34 cellular contexts compared by ENCODE assay signal in genomic region chr20:38698541-38698940, GRCh38.
"Had no signal": no experiment of that assay in that cellular context is flagged by ENCODE, and none has a peak within 500 bp of the region (broad histone marks: within the 10 kb centered on the region; RNA-seq: fewer than 3 reads in every experiment).

No MANE protein-coding gene starts in this region.

- H3K4me3 ChIP-seq: MG63 had no signal

- H3K36me3 ChIP-seq: MG63 had no signal

- H3K27ac ChIP-seq: KMS-11 had no signal

- H3K9me3 ChIP-seq: MG63 had no signal

- DNase-seq: Karpas-422, Kasumi-1, MG63, MM.1S, MV-4-11, NCI-H1048, NCI-H1092, NCI-H1092 treated with DMSO at 0.1 percent for 48 hours, NCI-H1105, NCI-H1105 treated with DMSO at 0.1 percent for 48 hours, NCI-H1417, NCI-H1417 treated with DMSO at 0.1 percent for 48 hours, NCI-H1436, NCI-H1436 treated with DMSO at 0.1 percent for 48 hours, NCI-H146, NCI-H1694, NCI-H1694 treated with DMSO at 0.1 percent for 48 hours, NCI-H187, NCI-H187 treated with DMSO at 0.1 percent for 48 hours, NCI-H1930, NCI-H2029, NCI-H2029 treated with DMSO at 0.1 percent for 48 hours, NCI-H2081, NCI-H2081 treated with DMSO at 0.1 percent for 48 hours, NCI-H2107, NCI-H2171, NCI-H2171 treated with DMSO at 0.1 percent for 48 hours, NCI-H2227 treated with DMSO at 0.1 percent for 48 hours, NCI-H226, NCI-H345, NCI-H446, NCI-H446 treated with DMSO at 0.1 percent for 48 hours, NCI-H510A had no signal
